In the genomic region with DNA sequence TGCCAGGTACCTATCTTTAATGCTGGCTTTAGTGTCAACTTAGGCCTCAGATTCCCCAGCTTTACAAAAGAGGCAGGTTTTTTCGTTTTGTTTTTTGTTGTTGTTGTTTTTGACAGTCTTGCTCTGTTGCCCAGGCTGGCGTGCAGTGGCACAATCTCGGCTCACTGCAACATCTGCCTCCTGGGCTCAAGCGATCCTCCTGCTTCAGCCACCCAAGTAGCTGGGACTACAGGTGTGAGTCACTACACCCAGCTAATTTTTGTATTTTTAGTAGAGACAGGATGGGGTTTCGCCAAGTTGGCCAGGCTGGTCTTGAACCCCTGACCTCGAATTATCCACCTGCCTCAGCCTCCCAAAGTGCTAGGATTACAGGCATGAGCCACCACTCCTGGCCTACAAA, we compare ENCODE assay signal across 4 cellular contexts. TPM values are rescaled to one million over a fixed set of nuclear protein-coding genes. Genes with fewer than 3 reads are reported as not detected.
"Had no signal": no experiment of that assay in that cellular context is flagged by ENCODE, and none has a peak within 500 bp of the region (broad histone marks: within the 10 kb centered on the region; RNA-seq: fewer than 3 reads in every experiment).

No MANE protein-coding gene starts in this region.

RNA-seq across cellular contexts. Expression of a gene that starts 11.2 kb away (rescaled TPM):
- total RNA-seq: activated naive CD8-positive, alpha-beta T cell treated with anti-CD3 and anti-CD28 coated beads, Interleukin-2, amount 10 ng/mL, durations not matched to agents 7 days and 5 days; activated T-helper 1 cell treated with anti-CD3 and anti-CD28 coated beads, Interleukin-12 subunit alpha, Interleukin-12 subunit beta, Interleukin-2, Interleukin-4 antibody, amounts not matched to agents 30 ng/mL and 10 ng/mL and 1 ng/mL, durations not matched to agents 14 hours and 24 hours and 36 hours; activated T-helper 2 cell treated with anti-CD3 and anti-CD28 coated beads, Interferon-gamma antibody, Interleukin-2, Interleukin-4, amounts not matched to agents 10 μg/mL and 5 μg/mL and 100 μg/mL, durations not matched to agents 14 hours and 24 hours and 36 hours; bronchial epithelial cell had no signal
